ENCODE assay signal across 8 cellular contexts in the genomic region with DNA sequence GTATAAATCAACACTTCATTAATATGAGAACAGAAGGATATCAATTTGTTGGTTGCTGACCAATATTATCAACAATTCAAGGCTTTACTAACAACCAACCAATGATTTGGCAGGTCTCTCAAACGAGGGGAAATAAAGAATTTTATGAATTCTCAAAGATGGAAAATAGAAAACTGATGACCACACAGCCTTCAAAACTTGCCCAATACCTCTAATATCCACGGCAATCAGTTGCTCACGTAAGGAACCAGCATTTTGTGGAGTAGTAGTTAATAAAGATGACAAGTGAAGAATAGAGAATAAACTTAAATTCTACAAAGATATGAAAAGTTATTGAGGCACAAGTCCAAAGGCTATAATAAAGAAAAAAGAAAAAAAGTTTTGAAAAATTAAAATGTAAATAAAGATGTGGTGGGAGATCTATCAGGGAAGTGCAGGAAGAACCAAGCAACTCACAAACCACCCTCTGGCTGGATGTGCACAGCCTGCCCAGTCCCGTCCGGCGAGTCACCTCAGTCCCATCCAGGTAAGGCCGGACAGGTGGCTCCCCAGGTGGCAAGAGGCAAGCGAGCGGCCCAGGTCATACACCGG. TPM values are rescaled to one million over a fixed set of nuclear protein-coding genes. Genes with fewer than 3 reads are reported as not detected.
DNase-seq lines count a peak whose midpoint lies in the region; ATAC-seq, FAIRE-seq and TF ChIP-seq lines count a peak whose summit lies in the region.

No MANE protein-coding gene starts in this region.

- H3K4me1 Mint-ChIP-seq in CD8-positive, alpha-beta T cell (ENCODE audit: low read depth) = peaks cover 17% of the 10 kb centered on the region
- H3K4me1 Mint-ChIP-seq in neural crest cell = peaks cover 21% of the 10 kb centered on the region

- no peak for FAIRE-seq in HTR-8/SVneo (lab: Jason Lieb, UNC)

- peak overlapping the region; percentile 52 for H3K27ac Mint-ChIP-seq in CD8-positive, alpha-beta T cell
- H3K27ac Mint-ChIP-seq in neural crest cell (ENCODE audit: unreplicated experiment) = no peak overlapping the region

- ATAC-seq in CD8-positive, alpha-beta T cell = no peak
- ATAC-seq in GM21423 (IDR thresholded peaks at IDR 0.05; ENCODE audit: unreplicated experiment) = no peak

- peak in 1 of 7 experiments; percentile 7 for DNase-seq in CD8-positive, alpha-beta T cell
- DNase-seq in NB4 (ENCODE audit: low read depth) (no peak), neural crest cell (ENCODE audit: low read depth, low spot score) (no peak), NCI-H2227 (lab: John Stamatoyannopoulos, UW; ENCODE audit: unreplicated experiment) (no peak), HTR-8/SVneo (ENCODE audit: insufficient read length, low spot score) (no peak)
- DNase-seq in effector memory CD4-positive, alpha-beta T cell = no peak
- DNase-seq in activated CD4-positive, CD25-positive, alpha-beta regulatory T cell treated with anti-CD3 and anti-CD28 coated beads, Interleukin-2, amount 50 U/mL, for 72 hours = no peak

- no peak for TF ChIP-seq POLR2A in NB4 (IDR thresholded peaks at IDR 0.05; ENCODE audit: extremely low read depth, insufficient read length)

- H3K36me3 ChIP-seq in CD8-positive, alpha-beta T cell (ENCODE audit: insufficient read depth, low read length) = no peaks in the 10 kb centered on the region
- H3K36me3 ChIP-seq in effector memory CD4-positive, alpha-beta T cell (ENCODE audit: control insufficient read depth, insufficient read depth, low read length) = no peaks in the 10 kb centered on the region

- CTCF ChIA-PET in CD8-positive, alpha-beta T cell (lab: Charles Lee) = no interaction called here

- POLR2A ChIA-PET in CD8-positive, alpha-beta T cell (lab: Charles Lee) = no interaction called here

- no peaks in the 10 kb centered on the region for H3K27me3 Mint-ChIP-seq in CD8-positive, alpha-beta T cell (ENCODE audit: low read depth)
- H3K27me3 Mint-ChIP-seq in neural crest cell (ENCODE audit: low read depth) = no peaks in the 10 kb centered on the region

- peak overlapping the region; percentile 90 for H3K4me3 ChIP-seq in CD8-positive, alpha-beta T cell (ENCODE audit: low read depth, low read length)
- H3K4me3 ChIP-seq in NB4 (ENCODE audit: low read depth, low read length) = peak overlapping the region; percentile 76
- peak overlapping the region; percentile 94 for H3K4me3 ChIP-seq in effector memory CD4-positive, alpha-beta T cell (ENCODE audit: insufficient read depth, low read depth, low read length, poor library complexity, severe bottlenecking)

- peak overlapping the region; percentile 73 for H3K27ac ChIP-seq in CD8-positive, alpha-beta T cell (ENCODE audit: low read depth, low read length)
- peak overlapping the region; percentile 67 for H3K27ac ChIP-seq in effector memory CD4-positive, alpha-beta T cell (ENCODE audit: insufficient read depth, low read length, poor library complexity, severe bottlenecking)

- no peak for TF ChIP-seq CTCF in CD8-positive, alpha-beta T cell (IDR thresholded peaks at IDR 0.05)
- TF ChIP-seq CTCF in NB4 (IDR thresholded peaks at IDR 0.05; ENCODE audit: low read depth, low read length) (no peak), neural crest cell (conservative IDR thresholded peaks at IDR 0.05) (no peak)

- no peaks in the 10 kb centered on the region for H3K9me3 ChIP-seq in CD8-positive, alpha-beta T cell (ENCODE audit: low read length)
- no peaks in the 10 kb centered on the region for H3K9me3 ChIP-seq in effector memory CD4-positive, alpha-beta T cell (ENCODE audit: control insufficient read depth, low read length)

- H3K4me1 ChIP-seq in CD8-positive, alpha-beta T cell (ENCODE audit: insufficient read depth, low read length) = peaks cover 4% of the 10 kb centered on the region
- H3K4me1 ChIP-seq in effector memory CD4-positive, alpha-beta T cell (ENCODE audit: control insufficient read depth, insufficient read depth, low read length, poor library complexity, severe bottlenecking) = peaks cover 6% of the 10 kb centered on the region

- no peaks in the 10 kb centered on the region for H3K27me3 ChIP-seq in CD8-positive, alpha-beta T cell (ENCODE audit: insufficient read depth, low read length)
- H3K27me3 ChIP-seq in effector memory CD4-positive, alpha-beta T cell (replicated peaks; ENCODE audit: control insufficient read depth, insufficient read depth, low read length, poor library complexity, severe bottlenecking) = no peaks in the 10 kb centered on the region

- H3K4me3 Mint-ChIP-seq in CD8-positive, alpha-beta T cell = peak overlapping the region; percentile 93
- H3K4me3 Mint-ChIP-seq in neural crest cell = peak overlapping the region; percentile 95

- no peaks in the 10 kb centered on the region for H3K9me3 Mint-ChIP-seq in CD8-positive, alpha-beta T cell
- H3K9me3 Mint-ChIP-seq in neural crest cell = no peaks in the 10 kb centered on the region

- no peaks in the 10 kb centered on the region for H3K36me3 Mint-ChIP-seq in CD8-positive, alpha-beta T cell
- no peaks in the 10 kb centered on the region for H3K36me3 Mint-ChIP-seq in neural crest cell (ENCODE audit: low read depth)

- intact Hi-C loops in CD8-positive, alpha-beta T cell (cut with DNase I, micrococcal nuclease) = loop anchor here (1.0 to 10.0 kb wide), 9 partner anchors 75 to 890 kb away; partner anchors contain the start of genes TFDP2 (in 2 of the 2), ATP1B3 (in 1 of the 2), CHST2 (in 1 of the 2) and PLS1 (in 1 of the 2)

RNA-seq across cellular contexts. Expression of gene GK5, which starts 0.8 kb away (rescaled TPM):
- total RNA-seq in CD8-positive, alpha-beta T cell = 10 to 100 TPM in 1 of 2 experiments, 1 to 10 TPM in 1; 10.0 to 12.6 TPM
- 14.9 and 16.5 TPM in 2 replicates for total RNA-seq in neural crest cell
